ENCODE assay signal across 9 cellular contexts in the genomic region with DNA sequence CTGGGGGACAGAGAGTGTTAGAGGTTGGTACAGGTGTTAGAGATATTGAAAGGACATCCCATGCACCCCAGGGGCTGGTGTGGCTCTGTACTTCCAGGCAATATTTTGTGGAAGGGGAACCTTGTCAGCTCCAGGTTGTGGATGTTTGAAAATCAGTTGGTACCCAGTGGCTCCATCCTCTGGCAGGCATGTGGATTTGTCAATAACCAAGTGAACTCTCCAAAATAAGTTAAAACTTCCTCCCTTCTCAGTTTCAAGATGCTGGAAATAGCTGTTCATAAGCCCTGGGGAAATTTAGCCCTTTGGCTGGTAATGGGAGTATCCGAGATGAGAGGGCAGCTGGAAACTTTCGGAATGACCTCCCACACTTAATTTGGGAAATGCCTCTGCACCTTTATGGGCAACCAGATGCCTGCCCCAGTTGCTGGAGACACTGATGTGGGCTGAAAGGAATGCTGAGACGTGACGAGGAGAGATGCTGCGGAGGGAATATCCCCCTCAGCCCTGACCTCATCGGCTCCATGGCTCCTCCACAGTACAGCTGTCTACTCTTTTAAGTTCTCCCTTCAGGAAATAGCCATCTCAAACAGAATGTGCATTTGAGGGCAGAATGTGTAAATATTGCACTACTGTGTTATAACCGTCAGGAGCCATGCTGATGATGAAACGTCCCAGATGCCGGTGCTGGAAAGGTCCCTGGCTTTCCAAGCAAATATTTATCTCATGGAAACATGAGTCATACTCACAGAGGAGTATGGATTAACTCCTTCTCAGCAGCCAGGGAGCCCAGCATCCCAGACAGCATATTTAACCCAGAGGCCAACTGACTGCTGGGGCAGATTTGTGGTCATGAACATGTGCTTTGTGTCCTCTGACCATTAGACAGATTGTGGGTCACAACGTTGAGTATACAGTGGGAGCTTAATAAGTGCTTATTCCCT. TPM values are rescaled to one million over a fixed set of nuclear protein-coding genes. Genes with fewer than 3 reads are reported as not detected.
A peak's percentile ranks its signal among the peaks of the same experiment; 100 is the strongest.
DNase-seq lines count a peak whose midpoint lies in the region; ATAC-seq, FAIRE-seq and TF ChIP-seq lines count a peak whose summit lies in the region.
"Had no signal": no experiment of that assay in that cellular context is flagged by ENCODE, and none has a peak within 500 bp of the region (broad histone marks: within the 10 kb centered on the region; RNA-seq: fewer than 3 reads in every experiment).

No MANE protein-coding gene starts in this region.

- H3K4me1 ChIP-seq in BE2C (peaks cover 3% of the 10 kb centered on the region; the same call in 1 of the 2 replicates), muscle layer of duodenum (ENCODE audit: control insufficient read depth in 1 of 2, insufficient read depth in 2 of 2, low read length in 2 of 2) (peaks cover 3 to 38% of the 10 kb centered on the region in 2 donors)

- peak overlapping the region; percentile 76 for H3K27ac ChIP-seq in muscle layer of duodenum (ENCODE audit: low read length)
- H3K27ac ChIP-seq: VCaP had no signal

- DNase-seq in BE2C (peak; percentile 41), NCI-H226 (peak; percentile 100), GF-D8 (lab: John Stamatoyannopoulos, UW) (no peak)
- DNase-seq in activated naive CD4-positive, alpha-beta T cell (lab: John Stamatoyannopoulos, UW), result no peak

- peak; percentile 48 for TF ChIP-seq CTCF in BE2C (IDR thresholded peaks at IDR 0.05; ENCODE audit: low read depth, low read length)

- H3K4me3 ChIP-seq in BE2C (ENCODE audit: low read depth, low read length) (no peak overlapping the region), muscle layer of duodenum (ENCODE audit: low read depth in 1 of 2, low read length in 2 of 2) (no peak overlapping the region)

- H3K36me3 ChIP-seq in BE2C, result no peaks in the 10 kb centered on the region
- H3K36me3 ChIP-seq in muscle layer of duodenum (ENCODE audit: control insufficient read depth in 1 of 2, insufficient read depth in 2 of 2, low read length in 2 of 2), result peaks cover 17 to 26% of the 10 kb centered on the region in 2 donors

- H3K9me3 ChIP-seq in BE2C, result no peaks in the 10 kb centered on the region
- no peaks in the 10 kb centered on the region for H3K9me3 ChIP-seq in muscle layer of duodenum (ENCODE audit: control insufficient read depth in 1 of 2, low read length in 2 of 2)

- peak; percentile 95 for FAIRE-seq in endometrium (lab: Jason Lieb, UNC)

- H3K27me3 ChIP-seq in BE2C, result no peaks in the 10 kb centered on the region
- H3K27me3 ChIP-seq in muscle layer of duodenum (ENCODE audit: low read depth, low read length), result no peaks in the 10 kb centered on the region

- no peak for ATAC-seq in HG02678 (IDR thresholded peaks at IDR 0.05; ENCODE audit: unreplicated experiment)
- ATAC-seq in HG03571 (IDR thresholded peaks at IDR 0.05; ENCODE audit: unreplicated experiment), result no peak

RNA-seq across cellular contexts. Expression of gene TGFBI, which starts 29.5 kb away (rescaled TPM):
- polyA plus RNA-seq in BE2C (2012; ENCODE audit: insufficient read depth, insufficient read length, low read depth), result 2.5 TPM

Comparison
In these comparisons a context has a peak if more than half of its experiments do, and no peak if none do; other contexts are left out.
1. DNase-seq: peak in BE2C (single experiment) and NCI-H226 (single experiment); none in GF-D8 (single experiment) and activated naive CD4-positive, alpha-beta T cell (0 of 4).